Comparison of ENCODE assay signal across 1 cellular context in the genomic region with DNA sequence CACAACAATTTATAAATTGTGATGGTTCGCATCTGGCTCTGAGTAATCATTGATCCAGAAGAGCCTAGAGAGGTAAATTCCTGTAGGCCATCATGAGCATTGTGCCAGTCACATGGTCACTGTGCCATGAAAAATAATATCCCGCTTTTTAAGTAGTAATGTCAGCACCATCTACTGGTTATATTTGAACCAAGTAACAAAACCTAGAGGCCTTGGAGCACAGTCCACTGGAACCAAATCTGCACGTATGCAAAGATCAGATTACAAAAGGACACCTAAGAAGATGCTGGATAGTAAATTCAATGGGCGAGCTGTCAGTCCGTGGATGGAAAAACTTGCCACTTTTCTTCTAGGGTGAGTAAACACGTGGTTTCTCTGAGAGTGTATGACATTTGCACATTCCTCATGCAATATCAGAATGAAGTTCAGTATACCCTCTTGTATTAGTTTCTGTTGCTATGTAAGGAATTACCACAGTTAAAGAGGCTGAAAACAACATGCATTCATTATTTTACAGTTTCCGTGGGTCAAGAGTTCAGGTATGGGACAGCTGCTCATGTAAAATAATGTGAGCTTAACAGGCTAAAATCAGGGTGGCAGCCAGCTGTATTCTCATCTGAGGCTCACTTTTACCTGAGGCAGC.
TF ChIP-seq lines count a peak whose summit lies in the region.

No MANE protein-coding gene starts in this region.

TF ChIP-seq in GM23338, 12 proteins besides CTCF, POLR2A, EP300 and RAD21:
- TF ChIP-seq ZNF331 (CRISPR knock-in tag; IDR thresholded peaks at IDR 0.05; ENCODE audit: low read depth) (no peak), POLR2AphosphoS5 (IDR thresholded peaks at IDR 0.05; ENCODE audit: low read depth) (no peak), STAT1 (IDR thresholded peaks at IDR 0.05; ENCODE audit: unreplicated experiment) (no peak), CREB1 (CRISPR knock-in tag; IDR thresholded peaks at IDR 0.05; ENCODE audit: low read depth) (no peak), JUNB (IDR thresholded peaks at IDR 0.05; ENCODE audit: unreplicated experiment) (no peak), EZH2 (IDR thresholded peaks at IDR 0.05; ENCODE audit: low read depth, unreplicated experiment) (no peak), NANOG (IDR thresholded peaks at IDR 0.05; ENCODE audit: borderline replicate concordance) (no peak), ZNF114 (CRISPR knock-in tag; IDR thresholded peaks at IDR 0.05) (no peak), EZH2phosphoT487 (IDR thresholded peaks at IDR 0.05; ENCODE audit: unreplicated experiment) (no peak)
- TF ChIP-seq, protein P1, sequence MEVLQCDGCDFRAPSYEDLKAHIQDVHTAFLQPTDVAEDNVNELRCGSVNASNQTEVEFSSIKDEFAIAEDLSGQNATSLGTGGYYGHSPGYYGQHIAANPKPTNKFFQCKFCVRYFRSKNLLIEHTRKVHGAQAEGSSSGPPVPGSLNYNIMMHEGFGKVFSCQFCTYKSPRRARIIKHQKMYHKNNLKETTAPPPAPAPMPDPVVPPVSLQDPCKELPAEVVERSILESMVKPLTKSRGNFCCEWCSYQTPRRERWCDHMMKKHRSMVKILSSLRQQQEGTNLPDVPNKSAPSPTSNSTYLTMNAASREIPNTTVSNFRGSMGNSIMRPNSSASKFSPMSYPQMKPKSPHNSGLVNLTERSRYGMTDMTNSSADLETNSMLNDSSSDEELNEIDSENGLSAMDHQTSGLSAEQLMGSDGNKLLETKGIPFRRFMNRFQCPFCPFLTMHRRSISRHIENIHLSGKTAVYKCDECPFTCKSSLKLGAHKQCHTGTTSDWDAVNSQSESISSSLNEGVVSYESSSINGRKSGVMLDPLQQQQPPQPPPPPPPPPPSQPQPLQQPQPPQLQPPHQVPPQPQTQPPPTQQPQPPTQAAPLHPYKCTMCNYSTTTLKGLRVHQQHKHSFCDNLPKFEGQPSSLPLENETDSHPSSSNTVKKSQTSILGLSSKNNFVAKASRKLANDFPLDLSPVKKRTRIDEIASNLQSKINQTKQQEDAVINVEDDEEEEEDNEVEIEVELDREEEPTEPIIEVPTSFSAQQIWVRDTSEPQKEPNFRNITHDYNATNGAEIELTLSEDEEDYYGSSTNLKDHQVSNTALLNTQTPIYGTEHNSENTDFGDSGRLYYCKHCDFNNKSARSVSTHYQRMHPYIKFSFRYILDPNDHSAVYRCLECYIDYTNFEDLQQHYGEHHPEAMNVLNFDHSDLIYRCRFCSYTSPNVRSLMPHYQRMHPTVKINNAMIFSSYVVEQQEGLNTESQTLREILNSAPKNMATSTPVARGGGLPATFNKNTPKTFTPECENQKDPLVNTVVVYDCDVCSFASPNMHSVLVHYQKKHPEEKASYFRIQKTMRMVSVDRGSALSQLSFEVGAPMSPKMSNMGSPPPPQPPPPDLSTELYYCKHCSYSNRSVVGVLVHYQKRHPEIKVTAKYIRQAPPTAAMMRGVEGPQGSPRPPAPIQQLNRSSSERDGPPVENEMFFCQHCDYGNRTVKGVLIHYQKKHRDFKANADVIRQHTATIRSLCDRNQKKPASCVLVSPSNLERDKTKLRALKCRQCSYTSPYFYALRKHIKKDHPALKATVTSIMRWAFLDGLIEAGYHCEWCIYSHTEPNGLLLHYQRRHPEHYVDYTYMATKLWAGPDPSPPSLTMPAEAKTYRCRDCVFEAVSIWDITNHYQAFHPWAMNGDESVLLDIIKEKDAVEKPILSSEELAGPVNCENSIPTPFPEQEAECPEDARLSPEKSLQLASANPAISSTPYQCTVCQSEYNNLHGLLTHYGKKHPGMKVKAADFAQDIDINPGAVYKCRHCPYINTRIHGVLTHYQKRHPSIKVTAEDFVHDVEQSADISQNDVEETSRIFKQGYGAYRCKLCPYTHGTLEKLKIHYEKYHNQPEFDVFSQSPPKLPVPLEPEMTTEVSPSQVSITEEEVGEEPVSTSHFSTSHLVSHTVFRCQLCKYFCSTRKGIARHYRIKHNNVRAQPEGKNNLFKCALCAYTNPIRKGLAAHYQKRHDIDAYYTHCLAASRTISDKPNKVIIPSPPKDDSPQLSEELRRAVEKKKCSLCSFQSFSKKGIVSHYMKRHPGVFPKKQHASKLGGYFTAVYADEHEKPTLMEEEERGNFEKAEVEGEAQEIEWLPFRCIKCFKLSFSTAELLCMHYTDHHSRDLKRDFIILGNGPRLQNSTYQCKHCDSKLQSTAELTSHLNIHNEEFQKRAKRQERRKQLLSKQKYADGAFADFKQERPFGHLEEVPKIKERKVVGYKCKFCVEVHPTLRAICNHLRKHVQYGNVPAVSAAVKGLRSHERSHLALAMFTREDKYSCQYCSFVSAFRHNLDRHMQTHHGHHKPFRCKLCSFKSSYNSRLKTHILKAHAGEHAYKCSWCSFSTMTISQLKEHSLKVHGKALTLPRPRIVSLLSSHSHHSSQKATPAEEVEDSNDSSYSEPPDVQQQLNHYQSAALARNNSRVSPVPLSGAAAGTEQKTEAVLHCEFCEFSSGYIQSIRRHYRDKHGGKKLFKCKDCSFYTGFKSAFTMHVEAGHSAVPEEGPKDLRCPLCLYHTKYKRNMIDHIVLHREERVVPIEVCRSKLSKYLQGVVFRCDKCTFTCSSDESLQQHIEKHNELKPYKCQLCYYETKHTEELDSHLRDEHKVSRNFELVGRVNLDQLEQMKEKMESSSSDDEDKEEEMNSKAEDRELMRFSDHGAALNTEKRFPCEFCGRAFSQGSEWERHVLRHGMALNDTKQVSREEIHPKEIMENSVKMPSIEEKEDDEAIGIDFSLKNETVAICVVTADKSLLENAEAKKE (CRISPR knock-in tag; IDR thresholded peaks at IDR 0.05), result no peak
- TF ChIP-seq, protein P2, sequence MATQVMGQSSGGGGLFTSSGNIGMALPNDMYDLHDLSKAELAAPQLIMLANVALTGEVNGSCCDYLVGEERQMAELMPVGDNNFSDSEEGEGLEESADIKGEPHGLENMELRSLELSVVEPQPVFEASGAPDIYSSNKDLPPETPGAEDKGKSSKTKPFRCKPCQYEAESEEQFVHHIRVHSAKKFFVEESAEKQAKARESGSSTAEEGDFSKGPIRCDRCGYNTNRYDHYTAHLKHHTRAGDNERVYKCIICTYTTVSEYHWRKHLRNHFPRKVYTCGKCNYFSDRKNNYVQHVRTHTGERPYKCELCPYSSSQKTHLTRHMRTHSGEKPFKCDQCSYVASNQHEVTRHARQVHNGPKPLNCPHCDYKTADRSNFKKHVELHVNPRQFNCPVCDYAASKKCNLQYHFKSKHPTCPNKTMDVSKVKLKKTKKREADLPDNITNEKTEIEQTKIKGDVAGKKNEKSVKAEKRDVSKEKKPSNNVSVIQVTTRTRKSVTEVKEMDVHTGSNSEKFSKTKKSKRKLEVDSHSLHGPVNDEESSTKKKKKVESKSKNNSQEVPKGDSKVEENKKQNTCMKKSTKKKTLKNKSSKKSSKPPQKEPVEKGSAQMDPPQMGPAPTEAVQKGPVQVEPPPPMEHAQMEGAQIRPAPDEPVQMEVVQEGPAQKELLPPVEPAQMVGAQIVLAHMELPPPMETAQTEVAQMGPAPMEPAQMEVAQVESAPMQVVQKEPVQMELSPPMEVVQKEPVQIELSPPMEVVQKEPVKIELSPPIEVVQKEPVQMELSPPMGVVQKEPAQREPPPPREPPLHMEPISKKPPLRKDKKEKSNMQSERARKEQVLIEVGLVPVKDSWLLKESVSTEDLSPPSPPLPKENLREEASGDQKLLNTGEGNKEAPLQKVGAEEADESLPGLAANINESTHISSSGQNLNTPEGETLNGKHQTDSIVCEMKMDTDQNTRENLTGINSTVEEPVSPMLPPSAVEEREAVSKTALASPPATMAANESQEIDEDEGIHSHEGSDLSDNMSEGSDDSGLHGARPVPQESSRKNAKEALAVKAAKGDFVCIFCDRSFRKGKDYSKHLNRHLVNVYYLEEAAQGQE (IDR thresholded peaks at IDR 0.05; ENCODE audit: unreplicated experiment), result no peak
- TF ChIP-seq, protein P3, sequence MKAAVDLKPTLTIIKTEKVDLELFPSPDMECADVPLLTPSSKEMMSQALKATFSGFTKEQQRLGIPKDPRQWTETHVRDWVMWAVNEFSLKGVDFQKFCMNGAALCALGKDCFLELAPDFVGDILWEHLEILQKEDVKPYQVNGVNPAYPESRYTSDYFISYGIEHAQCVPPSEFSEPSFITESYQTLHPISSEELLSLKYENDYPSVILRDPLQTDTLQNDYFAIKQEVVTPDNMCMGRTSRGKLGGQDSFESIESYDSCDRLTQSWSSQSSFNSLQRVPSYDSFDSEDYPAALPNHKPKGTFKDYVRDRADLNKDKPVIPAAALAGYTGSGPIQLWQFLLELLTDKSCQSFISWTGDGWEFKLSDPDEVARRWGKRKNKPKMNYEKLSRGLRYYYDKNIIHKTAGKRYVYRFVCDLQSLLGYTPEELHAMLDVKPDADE (IDR thresholded peaks at IDR 0.05), result no peak
